In the genomic region with DNA sequence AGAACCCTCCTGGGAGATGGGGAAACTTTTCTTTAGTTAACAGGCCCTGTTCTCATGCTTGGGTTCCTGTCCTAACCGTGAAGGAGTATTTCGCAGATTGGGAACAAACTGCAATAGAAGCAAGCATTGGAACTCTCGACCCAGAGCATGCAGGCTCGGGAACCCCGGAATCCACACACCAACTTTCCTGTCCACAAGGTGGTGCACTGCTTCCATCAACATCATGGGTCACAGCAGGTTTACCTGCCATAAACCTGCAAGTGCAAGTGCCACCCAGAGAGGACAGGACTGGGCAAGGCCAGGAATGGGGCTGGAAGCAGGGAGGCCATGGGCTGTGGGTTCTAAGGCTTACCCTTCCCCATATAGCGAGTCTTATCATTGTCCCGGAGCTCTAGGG, we compare ENCODE assay signal across 10 cellular contexts. TPM values are rescaled to one million over a fixed set of nuclear protein-coding genes. Genes with fewer than 3 reads are reported as not detected.
DNase-seq lines count a peak whose midpoint lies in the region; ATAC-seq, FAIRE-seq and TF ChIP-seq lines count a peak whose summit lies in the region.
"Had no signal": no experiment of that assay in that cellular context is flagged by ENCODE, and none has a peak within 500 bp of the region (broad histone marks: within the 10 kb centered on the region; RNA-seq: fewer than 3 reads in every experiment).

No MANE protein-coding gene starts in this region.

- CTCF ChIA-PET in SK-N-SH (lab: Yijun Ruan, JAX) (interaction anchor here (0.8 to 2.2 kb wide), 4 partner anchors 10 to 22 kb away, joined by 3 to 21 read pairs (median 7); no protein-coding TSS in a partner anchor), PC-3 (lab: Charles Lee) (interaction anchor here (0.9 kb wide), 2 partner anchors 8 to 133 kb away, joined by 3 to 6 read pairs; no protein-coding TSS in a partner anchor), endothelial cell of umbilical vein (lab: Charles Lee) (interaction anchor here (1.2 to 1.8 kb wide), 3 partner anchors 9 to 133 kb away, joined by 6 to 10 read pairs (median 10); no protein-coding TSS in a partner anchor)

- H3K9me2 ChIP-seq in SK-N-SH (no peaks in the 10 kb centered on the region), PC-3 (replicated peaks; ENCODE audit: low read length) (no peaks in the 10 kb centered on the region)

- H3K36me3 ChIP-seq in SK-N-SH (replicated peaks in 1 of 2; ENCODE audit: control insufficient read depth in 1 of 2, insufficient read depth in 2 of 2, low read length in 1 of 2) (peaks cover 74 to 94% of the 10 kb centered on the region in 2 experiments), PC-3 (ENCODE audit: low read depth, low read length) (peaks cover 89% of the 10 kb centered on the region), endothelial cell of umbilical vein (ENCODE audit: control insufficient read depth in 2 of 2, extremely low read depth in 1 of 2, insufficient read depth in 2 of 2, low read length in 2 of 2) (peaks cover 53 to 60% of the 10 kb centered on the region in 2 experiments), skeletal muscle satellite cell (ENCODE audit: insufficient read depth, low read length) (peaks cover 97% of the 10 kb centered on the region), stomach (peaks cover 80 to 93% (median 86%) of the 10 kb centered on the region in 4 donors)

- POLR2A ChIA-PET in SK-N-SH (lab: Yijun Ruan, JAX), result no interaction called here
- POLR2A ChIA-PET in PC-3 (lab: Charles Lee; ENCODE audit: unreplicated experiment), result no interaction called here
- POLR2A ChIA-PET in endothelial cell of umbilical vein (lab: Charles Lee), result no interaction called here

- 97% methylated on average over 4 of the region's 7 CpGs for WGBS in SK-N-SH (ENCODE audit: low lambda C conversion rate)
- WGBS in stomach, 5 donors, result 73 to 81% (median 77%) methylated on average over 7 of the region's 7 CpGs

- no TSS peak for BruUV-seq in PC-3 (replicated peaks; lab: Mats Ljungman, UMichigan)
- no TSS peak for BruUV-seq in endothelial cell of umbilical vein (replicated peaks; lab: Mats Ljungman, UMichigan)

- H3K79me2 ChIP-seq in SK-N-SH (ENCODE audit: insufficient read depth) (peaks cover 99% of the 10 kb centered on the region), PC-3 (ENCODE audit: low read length) (peaks cover 95% of the 10 kb centered on the region), endothelial cell of umbilical vein (ENCODE audit: control insufficient read depth, insufficient read depth, low read length) (peaks cover 86% of the 10 kb centered on the region)

- H3K27ac ChIP-seq in SK-N-SH (ENCODE audit: low read depth in 2 of 2, low read length in 1 of 2) (peak overlapping the region in 1 of 2 experiments; percentile 97; a peak in 2 of 4 replicates), PC-3 (ENCODE audit: low read length) (peak overlapping the region; percentile 97), endothelial cell of umbilical vein (ENCODE audit: insufficient read depth, low read depth, low read length) (no peak overlapping the region), stomach (peak overlapping the region in 2 of 5 donors; percentile 11 to 36)
- H3K27ac ChIP-seq: tibial artery had no signal

- H3K4me3 ChIP-seq in SK-N-SH (ENCODE audit: low read depth in 2 of 2, low read length in 1 of 2) (no peak overlapping the region), PC-3 (ENCODE audit: low read length) (peak overlapping the region; percentile 66; the same call in 1 of the 2 replicates), endothelial cell of umbilical vein (replicated peaks in 1 of 3; ENCODE audit: insufficient read depth in 1 of 3, low read depth in 1 of 3, low read length in 3 of 3) (no peak overlapping the region), skeletal muscle satellite cell (ENCODE audit: low read length) (no peak overlapping the region), stomach (no peak overlapping the region)
- H3K4me3 ChIP-seq: tibial artery had no signal

- no peaks in the 10 kb centered on the region for H3K27me3 ChIP-seq in SK-N-SH (ENCODE audit: insufficient read depth)
- no peaks in the 10 kb centered on the region for H3K27me3 ChIP-seq in PC-3 (ENCODE audit: low read length)
- no peaks in the 10 kb centered on the region for H3K27me3 ChIP-seq in endothelial cell of umbilical vein (ENCODE audit: control insufficient read depth in 2 of 2, insufficient read depth in 2 of 2, low read length in 2 of 2)
- H3K27me3 ChIP-seq in skeletal muscle satellite cell (ENCODE audit: control insufficient read depth, insufficient read depth, low read length), result no peaks in the 10 kb centered on the region
- H3K27me3 ChIP-seq in stomach, result no peaks in the 10 kb centered on the region
- H3K27me3 ChIP-seq: tibial artery had no signal

- H3K4me2 ChIP-seq in SK-N-SH (peak overlapping the region; percentile 56), PC-3 (ENCODE audit: low read length) (peak overlapping the region; percentile 84), endothelial cell of umbilical vein (ENCODE audit: insufficient read depth, low read length) (no peak overlapping the region), skeletal muscle satellite cell (ENCODE audit: low read length) (peak overlapping the region; percentile 72)

- H3F3A ChIP-seq in SK-N-SH (replicated peaks; ENCODE audit: insufficient read depth) (peaks cover 91% of the 10 kb centered on the region), PC-3 (ENCODE audit: low read length, unreplicated experiment) (peaks cover 68% of the 10 kb centered on the region)

- H3K9me1 ChIP-seq in endothelial cell of umbilical vein (replicated peaks; ENCODE audit: control insufficient read depth, extremely low read depth, insufficient read depth, low read length), result no peaks in the 10 kb centered on the region

- H3K9me3 ChIP-seq in SK-N-SH, result no peaks in the 10 kb centered on the region
- no peaks in the 10 kb centered on the region for H3K9me3 ChIP-seq in PC-3 (ENCODE audit: low read length)
- H3K9me3 ChIP-seq in endothelial cell of umbilical vein (replicated peaks; ENCODE audit: control insufficient read depth, insufficient read depth, low read length), result no peaks in the 10 kb centered on the region
- no peaks in the 10 kb centered on the region for H3K9me3 ChIP-seq in skeletal muscle satellite cell (replicated peaks; ENCODE audit: low read length)
- H3K9me3 ChIP-seq in stomach, result no peaks in the 10 kb centered on the region
- H3K9me3 ChIP-seq: tibial artery had no signal

- dilution Hi-C loops in endothelial cell of umbilical vein (cut with MboI; ENCODE audit: extremely low pct_ligation_motif_present, low sequenced_read_pairs), result no loop called here

- no peak for DNase-seq in SK-N-SH
- DNase-seq in PC-3, result peak; percentile 54
- DNase-seq in endothelial cell of umbilical vein (ENCODE audit: low read depth, low spot score), result no peak
- DNase-seq in activated effector memory CD4-positive, alpha-beta T cell treated with anti-CD3 and anti-CD28 coated beads, Interleukin-2, amount 50 U/mL, for 16 hours, result no peak
- no peak for DNase-seq in NCI-H1092 (lab: John Stamatoyannopoulos, UW)
- no peak for DNase-seq in stomach
- DNase-seq: NCI-H82, tibial artery had no signal

- TF ChIP-seq EP300 in SK-N-SH (IDR thresholded peaks at IDR 0.05; ENCODE audit: borderline replicate concordance in 1 of 2, low read depth in 1 of 2, low read length in 1 of 2), result no peak
- no peak for TF ChIP-seq EP300 in stomach (IDR thresholded peaks at IDR 0.05)

- ATAC-seq in SK-N-SH treated with all-trans-retinoic acid at 6 μM for 48 hours (no peak), PC-3 (0 out of 2 replicates have a peak, but pooled peaks have one; percentile 5)

- H2AFZ ChIP-seq in SK-N-SH (ENCODE audit: low read depth) (no peak overlapping the region), PC-3 (ENCODE audit: low read length) (no peak overlapping the region), endothelial cell of umbilical vein (ENCODE audit: low read depth, low read length) (no peak overlapping the region)

- no peak for FAIRE-seq in endothelial cell of umbilical vein (lab: Jason Lieb, UNC)

- peak; percentile 37 for TF ChIP-seq RAD21 in SK-N-SH (IDR thresholded peaks at IDR 0.05; ENCODE audit: low read length)

- H3K9ac ChIP-seq in SK-N-SH, result no peak overlapping the region
- H3K9ac ChIP-seq in PC-3 (ENCODE audit: low read length), result no peak overlapping the region
- H3K9ac ChIP-seq in endothelial cell of umbilical vein (replicated peaks; ENCODE audit: extremely low read depth, insufficient read depth, low read length), result no peak overlapping the region
- H3K9ac ChIP-seq in skeletal muscle satellite cell (ENCODE audit: low read depth, low read length), result no peak overlapping the region

- intact Hi-C loops in PC-3 (cut with micrococcal nuclease), result loop anchor here (5.0 kb wide), 1 partner anchor 116 kb away; no protein-coding TSS in a partner anchor
- intact Hi-C loops in endothelial cell of umbilical vein (cut with micrococcal nuclease), result no loop called here
- intact Hi-C loops in stomach (cut with DNase I; ENCODE audit: low total_unique reads), result no loop called here

- TF ChIP-seq CTCF in SK-N-SH (IDR thresholded peaks at IDR 0.05) (peak; percentile 39), PC-3 (conservative IDR thresholded peaks at IDR 0.05; ENCODE audit: low read depth, low read length) (peak; percentile 75), endothelial cell of umbilical vein (IDR thresholded peaks at IDR 0.05; ENCODE audit: extremely low read depth in 1 of 2, insufficient read depth in 1 of 2, low read depth in 1 of 2, low read length in 2 of 2) (peak; percentile 19 to 23), stomach (IDR thresholded peaks at IDR 0.05) (peak in 2 of 7 experiments; percentile 7 to 20)

- H4K20me1 ChIP-seq in SK-N-SH (ENCODE audit: insufficient read depth) (peaks cover 97% of the 10 kb centered on the region), PC-3 (ENCODE audit: low read length) (peaks cover 90% of the 10 kb centered on the region), endothelial cell of umbilical vein (replicated peaks; ENCODE audit: control insufficient read depth, extremely low read depth, insufficient read depth, low read length) (peaks cover 4% of the 10 kb centered on the region)

- H3K4me1 ChIP-seq in SK-N-SH (ENCODE audit: control insufficient read depth in 1 of 2, insufficient read depth in 2 of 2, low read depth in 1 of 2, low read length in 1 of 2) (peaks cover 32 to 61% of the 10 kb centered on the region in 2 experiments), PC-3 (ENCODE audit: insufficient read depth, low read length) (peaks cover 55% of the 10 kb centered on the region), endothelial cell of umbilical vein (ENCODE audit: control insufficient read depth, extremely low read depth, insufficient read depth, low read length) (peaks cover 50% of the 10 kb centered on the region), skeletal muscle satellite cell (ENCODE audit: control insufficient read depth, insufficient read depth, low read length) (peaks cover 70% of the 10 kb centered on the region), stomach (peaks cover 42 to 69% (median 47%) of the 10 kb centered on the region in 4 donors)

- TF ChIP-seq POLR2A in endothelial cell of umbilical vein (IDR thresholded peaks at IDR 0.05; ENCODE audit: low read depth, low read length) (no peak), stomach (IDR thresholded peaks at IDR 0.05) (no peak)

RNA-seq across cellular contexts. Expression of gene ENO1, which starts 6.9 kb away (rescaled TPM):
- 1,578 and 1,599 TPM in 2 replicates for polyA plus RNA-seq in SK-N-SH (2012; rRNA removed)
- 1,008 and 1,227 TPM in 2 replicates for polyA plus RNA-seq in SK-N-SH (2012; cell fraction: cytosol; rRNA removed)
- 1,203 and 1,510 TPM in 2 replicates for polyA plus RNA-seq in SK-N-SH (2012; cell fraction: nucleus; rRNA removed)
- 3,669 and 3,712 TPM in 2 replicates for total RNA-seq in PC-3 (2014; rRNA removed)
- 1,530 and 1,593 TPM in 2 replicates for total RNA-seq in endothelial cell of umbilical vein
- 1,111 and 1,134 TPM in 2 replicates for polyA plus RNA-seq in endothelial cell of umbilical vein
- polyA plus RNA-seq in endothelial cell of umbilical vein (2011; cell fraction: cytosol; rRNA removed), result 1,324 and 1,546 TPM in 2 replicates
- polyA plus RNA-seq in endothelial cell of umbilical vein (2011; cell fraction: nucleus; rRNA removed), result 1,008 and 1,022 TPM in 2 replicates
- polyA plus RNA-seq in endothelial cell of umbilical vein (2012), result 1,225 and 1,921 TPM in 2 replicates
- polyA minus RNA-seq in endothelial cell of umbilical vein, result 1,405 and 1,507 TPM in 2 replicates
- polyA minus RNA-seq in endothelial cell of umbilical vein (2011; cell fraction: cytosol; rRNA and poly(A)+ RNA removed), result 1,988 TPM
- 303 and 331 TPM in 2 replicates for polyA minus RNA-seq in endothelial cell of umbilical vein (2011; cell fraction: nucleus; rRNA and poly(A)+ RNA removed)
- total RNA-seq in skeletal muscle satellite cell (2012; rRNA removed), result 2,772 and 3,140 TPM in 2 replicates
- total RNA-seq in stomach, result 100 to 1,000 TPM; 206 to 463 (median 362) TPM
- 100 to 1,000 TPM; 271 to 577 (median 338) TPM for polyA plus RNA-seq in stomach

RNA-seq across cellular contexts. Expression of gene RERE, which starts 54.1 kb away (rescaled TPM):
- polyA plus RNA-seq in SK-N-SH (2012; rRNA removed) (4.1 and 8.1 TPM in 2 replicates), endothelial cell of umbilical vein (14.1 and 14.8 TPM in 2 replicates), stomach (10 to 100 TPM; 15.6 to 21.6 (median 18.0) TPM)
- 8.4 and 12.9 TPM in 2 replicates for polyA plus RNA-seq in SK-N-SH (2012; cell fraction: cytosol; rRNA removed)
- polyA plus RNA-seq in SK-N-SH (2012; cell fraction: nucleus; rRNA removed), result 36.4 and 41.6 TPM in 2 replicates
- total RNA-seq in PC-3 (2014; rRNA removed) (24.2 and 45.2 TPM in 2 replicates), endothelial cell of umbilical vein (110 and 113 TPM in 2 replicates), stomach (100 to 1,000 TPM in 2 of 5 donors, 10 to 100 TPM in 3; 75.0 to 198 (median 99.2) TPM)
- polyA plus RNA-seq in endothelial cell of umbilical vein (2011; cell fraction: cytosol; rRNA removed), result 13.2 and 15.8 TPM in 2 replicates
- polyA plus RNA-seq in endothelial cell of umbilical vein (2011; cell fraction: nucleus; rRNA removed), result 80.7 and 124 TPM in 2 replicates
- 42.4 and 43.0 TPM in 2 replicates for polyA plus RNA-seq in endothelial cell of umbilical vein (2012)
- polyA minus RNA-seq in endothelial cell of umbilical vein, result 87.1 and 101 TPM in 2 replicates
- polyA minus RNA-seq in endothelial cell of umbilical vein (2011; cell fraction: cytosol; rRNA and poly(A)+ RNA removed), result 26.8 TPM
- polyA minus RNA-seq in endothelial cell of umbilical vein (2011; cell fraction: nucleus; rRNA and poly(A)+ RNA removed), result 162 and 195 TPM in 2 replicates
- 14.9 and 24.1 TPM in 2 replicates for total RNA-seq in skeletal muscle satellite cell (2012; rRNA removed)
